In genomic region chr21:33374874-33375644, GRCh38 we compare ENCODE assay signal across 11 cellular contexts. TPM values are rescaled to one million over a fixed set of nuclear protein-coding genes. Genes with fewer than 3 reads are reported as not detected.
DNase-seq lines count a peak whose midpoint lies in the region; ATAC-seq and TF ChIP-seq lines count a peak whose summit lies in the region.
"Had no signal": no experiment of that assay in that cellular context is flagged by ENCODE, and none has a peak within 500 bp of the region (broad histone marks: within the 10 kb centered on the region; RNA-seq: fewer than 3 reads in every experiment).

No MANE protein-coding gene starts in this region.

- H3K4me2 ChIP-seq in BLaER1 (peak overlapping the region; percentile 70), H9 (ENCODE audit: insufficient read depth, insufficient read length, low read length) (no peak overlapping the region)

- peak overlapping the region; percentile 35 for H2AK5ac ChIP-seq in H9 (ENCODE audit: insufficient read length, low read length)

- H2BK120ac ChIP-seq in H9 (ENCODE audit: low read depth, low read length, poor library complexity, severe bottlenecking), result no peak overlapping the region

- peaks cover 34% of the 10 kb centered on the region for H3K4me1 ChIP-seq in BLaER1
- no peaks in the 10 kb centered on the region for H3K4me1 ChIP-seq in H9 (ENCODE audit: insufficient read depth, low read length)
- peaks cover 3 to 19% of the 10 kb centered on the region in 2 donors for H3K4me1 ChIP-seq in mucosa of rectum (ENCODE audit: control insufficient read depth in 2 of 2, insufficient read depth in 2 of 2, low read length in 2 of 2)

- no peaks in the 10 kb centered on the region; the same call in none of the 2 replicates for H3K27me3 Mint-ChIP-seq in H9 (ENCODE audit: low read depth)
- H3K27me3 Mint-ChIP-seq in activated T-helper 17 cell treated with anti-CD3 and anti-CD28 coated beads, Interleukin-2, amount 50 U/mL, for 72 hours, result no peaks in the 10 kb centered on the region
- H3K27me3 Mint-ChIP-seq: activated naive CD8-positive, alpha-beta T cell had no signal

- peaks cover 0 to 5% of the 10 kb centered on the region in 2 experiments; a peak in 2 of 5 replicates for H3K9me3 Mint-ChIP-seq in H9
- H3K9me3 Mint-ChIP-seq in activated T-helper 17 cell treated with anti-CD3 and anti-CD28 coated beads, Interleukin-2, amount 50 U/mL, for 72 hours, result no peaks in the 10 kb centered on the region
- H3K9me3 Mint-ChIP-seq: mesothelial cell of epicardium had no signal

- no peak overlapping the region for H4K8ac ChIP-seq in H9 (replicated peaks; ENCODE audit: insufficient read length, low read depth, low read length)

- intact Hi-C loops in posterior vena cava (cut with DNase I), result loop anchor here in 1 of 2 donors (10.0 kb wide), 1 partner anchor 60 kb away; no protein-coding TSS in a partner anchor

- no peaks in the 10 kb centered on the region for H3K79me1 ChIP-seq in H9 (ENCODE audit: insufficient read depth, low read depth, low read length, poor library complexity, severe bottlenecking)

- no peak overlapping the region for H2BK5ac ChIP-seq in H9 (ENCODE audit: insufficient read length, low read length)

- H3T11ph ChIP-seq in H9 (ENCODE audit: low read length), result no peak overlapping the region

- no peak overlapping the region for H3K56ac ChIP-seq in H9 (ENCODE audit: insufficient read length, low read depth, low read length)

- no peak overlapping the region for H3K4ac ChIP-seq in H9 (ENCODE audit: low read depth, low read length)

- no peaks in the 10 kb centered on the region for H3K23me2 ChIP-seq in H9 (ENCODE audit: insufficient read length, low read depth, low read length, poor library complexity, severe bottlenecking)

- H3K79me2 ChIP-seq in H9 (ENCODE audit: insufficient read depth, low read length), result no peaks in the 10 kb centered on the region

- H3K27ac ChIP-seq in BLaER1 (0 out of 2 replicates have a peak overlapping the region, but pooled peaks have one; percentile 13), H9 (ENCODE audit: insufficient read length, low read depth, low read length) (no peak overlapping the region), mucosa of rectum (ENCODE audit: low read depth in 2 of 2, low read length in 2 of 2) (peak overlapping the region; percentile 47 to 73)

- no peak; the same call in 2 of the 3 replicates for TF ChIP-seq CTCF in H9 (conservative IDR thresholded peaks at IDR 0.05)

- H3K27me3 ChIP-seq in BLaER1, result no peaks in the 10 kb centered on the region
- no peaks in the 10 kb centered on the region for H3K27me3 ChIP-seq in H9 (ENCODE audit: insufficient read depth, low read length)
- no peaks in the 10 kb centered on the region for H3K27me3 ChIP-seq in mucosa of rectum (ENCODE audit: control insufficient read depth in 2 of 2, insufficient read depth in 2 of 2, low read length in 2 of 2)

- peaks cover 0 to 3% (median 0%) of the 10 kb centered on the region in 3 experiments; a peak in 2 of 7 replicates for H3K36me3 Mint-ChIP-seq in H9 (ENCODE audit: insufficient read depth in 1 of 3, low read depth in 3 of 3)
- H3K36me3 Mint-ChIP-seq in activated T-helper 17 cell treated with anti-CD3 and anti-CD28 coated beads, Interleukin-2, amount 50 U/mL, for 72 hours (ENCODE audit: low read depth), result no peaks in the 10 kb centered on the region
- H3K36me3 Mint-ChIP-seq: activated naive CD8-positive, alpha-beta T cell; mesothelial cell of epicardium had no signal

- peaks cover 6% of the 10 kb centered on the region for H3K9me3 ChIP-seq in BLaER1
- H3K9me3 ChIP-seq in H9 (ENCODE audit: control insufficient read depth, low read depth, low read length), result peaks cover 4% of the 10 kb centered on the region
- no peaks in the 10 kb centered on the region for H3K9me3 ChIP-seq in mucosa of rectum (ENCODE audit: control insufficient read depth in 2 of 2, low read length in 2 of 2)

- no peak overlapping the region for H3K4me3 Mint-ChIP-seq in H9
- no peak overlapping the region for H3K4me3 Mint-ChIP-seq in activated T-helper 17 cell treated with anti-CD3 and anti-CD28 coated beads, Interleukin-2, amount 50 U/mL, for 72 hours
- H3K4me3 Mint-ChIP-seq: activated naive CD8-positive, alpha-beta T cell; mesothelial cell of epicardium had no signal

- H4K5ac ChIP-seq in H9 (ENCODE audit: insufficient read length, low read depth, low read length), result no peak overlapping the region

- no peak overlapping the region for H2BK15ac ChIP-seq in H9 (ENCODE audit: low read depth, low read length)

- no peaks in the 10 kb centered on the region for H3K36me3 ChIP-seq in BLaER1
- H3K36me3 ChIP-seq in mucosa of rectum (ENCODE audit: control insufficient read depth in 2 of 2, insufficient read depth in 2 of 2, low read length in 2 of 2), result no peaks in the 10 kb centered on the region

- DNase-seq in H9 (no peak), RKO (ENCODE audit: low spot score) (no peak), posterior vena cava (ENCODE audit: low spot score) (no peak), T-helper 9 cell (no peak), middle frontal gyrus (ENCODE audit: extremely low spot score, low spot score) (no peak)
- DNase-seq: NCI-H146 had no signal

- no peak overlapping the region for H3K23ac ChIP-seq in H9 (ENCODE audit: insufficient read length, low read depth, low read length)

- H2BK12ac ChIP-seq in H9 (ENCODE audit: insufficient read length, low read depth, low read length), result no peak overlapping the region

- no peak overlapping the region for H3K14ac ChIP-seq in H9 (ENCODE audit: insufficient read depth, low read length)

- WGBS in H9 (ENCODE audit: extremely low coverage, insufficient read length, low lambda C conversion rate), result no CpG with 5 or more reads among the region's 7 CpGs

- H3K9ac ChIP-seq in BLaER1 (0 out of 2 replicates have a peak overlapping the region, but pooled peaks have one; percentile 41), H9 (ENCODE audit: extremely low read depth, insufficient read length, low read length) (no peak overlapping the region), mucosa of rectum (ENCODE audit: low read depth in 1 of 2, low read length in 2 of 2) (no peak overlapping the region)

- peak; percentile 7 for ATAC-seq in activated T-helper 17 cell treated with anti-CD3 and anti-CD28 coated beads, Interleukin-2, amount 50 U/mL, for 72 hours (replicated peaks)

- H4K20me1 ChIP-seq in BLaER1, result no peaks in the 10 kb centered on the region
- H4K20me1 ChIP-seq in H9 (ENCODE audit: control insufficient read depth, insufficient read depth, insufficient read length), result no peaks in the 10 kb centered on the region

- H3K4me3 ChIP-seq in BLaER1 (no peak overlapping the region), mucosa of rectum (ENCODE audit: low read length in 2 of 2) (no peak overlapping the region)

- H3K18ac ChIP-seq in H9 (ENCODE audit: insufficient read length, low read depth, low read length), result no peak overlapping the region

- no peak overlapping the region for H2BK20ac ChIP-seq in H9 (ENCODE audit: low read depth, low read length, poor library complexity, severe bottlenecking)

- H2AFZ ChIP-seq in H9 (ENCODE audit: low read length), result no peak overlapping the region

- H4K91ac ChIP-seq in H9 (ENCODE audit: insufficient read length, low read depth, low read length), result no peak overlapping the region

- H3K27ac Mint-ChIP-seq in H9, result no peak overlapping the region
- no peak overlapping the region for H3K27ac Mint-ChIP-seq in activated T-helper 17 cell treated with anti-CD3 and anti-CD28 coated beads, Interleukin-2, amount 50 U/mL, for 72 hours
- H3K27ac Mint-ChIP-seq: activated naive CD8-positive, alpha-beta T cell; mesothelial cell of epicardium had no signal

- H3K4me1 Mint-ChIP-seq in H9, result 0 out of 4 replicates have a peak, but pooled peaks cover 0 to 3% of the 10 kb centered on the region in 2 experiments
- H3K4me1 Mint-ChIP-seq in activated T-helper 17 cell treated with anti-CD3 and anti-CD28 coated beads, Interleukin-2, amount 50 U/mL, for 72 hours, result peaks cover 5% of the 10 kb centered on the region
- H3K4me1 Mint-ChIP-seq: mesothelial cell of epicardium had no signal

RNA-seq across cellular contexts. Expression of gene IFNGR2, which starts 28.2 kb away (rescaled TPM):
- total RNA-seq in H9 (2021) (44.1 and 46.1 TPM in 2 replicates), posterior vena cava (10 to 100 TPM; 50.2 to 51.0 TPM)
- total RNA-seq in activated T-helper 17 cell treated with anti-CD3 and anti-CD28 coated beads, Interleukin-2, amount 50 U/mL, for 72 hours, result 1 to 10 TPM; 5.8 to 8.5 TPM

RNA-seq across cellular contexts. Expression of gene IFNAR1, which starts 50.3 kb away (rescaled TPM):
- 14.2 and 15.8 TPM in 2 replicates for total RNA-seq in H9 (2021)
- 10 to 100 TPM; 38.5 to 38.8 TPM for total RNA-seq in activated T-helper 17 cell treated with anti-CD3 and anti-CD28 coated beads, Interleukin-2, amount 50 U/mL, for 72 hours
- 10 to 100 TPM; 38.5 to 46.2 TPM for total RNA-seq in posterior vena cava
